Comparison of ENCODE assay signal across 8 cellular contexts in the genomic region with DNA sequence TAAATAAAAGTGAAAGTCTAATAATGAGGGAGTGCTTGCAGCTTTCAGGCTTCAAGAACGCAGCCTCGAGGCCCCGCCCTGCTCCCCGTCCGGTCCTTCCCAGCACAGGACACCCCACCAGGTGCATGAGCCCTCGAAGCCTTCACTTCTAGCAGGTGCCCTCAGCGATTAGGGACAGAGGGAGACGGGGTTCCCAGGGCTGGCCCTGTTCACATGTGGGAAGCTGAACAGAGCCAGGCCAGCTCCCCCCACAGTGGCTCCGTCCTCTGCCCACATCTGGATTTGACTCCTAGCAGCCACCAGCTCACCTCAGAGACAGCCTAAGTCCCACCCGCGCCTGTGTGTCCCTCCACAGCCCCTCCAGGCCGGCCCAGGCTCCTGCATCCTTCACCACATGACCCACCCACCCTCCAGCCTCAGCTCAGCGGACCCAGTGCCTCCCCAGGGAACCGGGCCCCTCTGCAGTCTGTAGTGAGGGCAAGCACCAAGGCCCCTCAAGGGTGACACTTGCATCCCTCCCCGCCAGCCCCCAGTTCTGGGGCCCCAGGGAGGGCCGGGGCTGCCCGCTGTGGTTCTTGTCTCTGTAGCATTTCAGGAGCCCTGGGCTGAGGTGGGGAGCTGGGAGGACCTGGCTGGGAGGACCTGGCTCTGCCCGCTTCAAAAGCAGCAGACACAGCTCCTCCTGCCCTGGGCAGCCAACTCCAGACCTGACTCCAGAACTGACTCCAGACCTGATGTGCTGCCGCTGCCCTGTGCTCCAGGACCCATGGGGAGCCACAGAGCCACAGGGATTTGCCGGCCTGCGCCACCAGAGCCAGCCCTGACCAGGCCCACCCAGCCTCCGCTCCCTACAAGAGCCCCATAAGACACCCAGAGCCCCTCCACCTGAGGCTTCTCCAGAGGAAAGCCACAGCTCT. TPM values are rescaled to one million over a fixed set of nuclear protein-coding genes. Genes with fewer than 3 reads are reported as not detected.
DNase-seq lines count a peak whose midpoint lies in the region; ATAC-seq and TF ChIP-seq lines count a peak whose summit lies in the region.

No MANE protein-coding gene starts in this region.

- DNase-seq in ELR (ENCODE audit: low read depth) (peak; percentile 31), T-helper 1 cell (peak in 3 of 5 donors; percentile 39 to 76 (median 50)), colonic mucosa (no peak), natural killer cell (no peak), superior temporal gyrus (ENCODE audit: extremely low spot score) (no peak), NCI-H128 (lab: John Stamatoyannopoulos, UW; ENCODE audit: unreplicated experiment) (no peak)

- peak overlapping the region; percentile 93 for H3K27ac ChIP-seq in colonic mucosa

- peak overlapping the region; percentile 88 to 94 for H3K9ac ChIP-seq in colonic mucosa (ENCODE audit: low read depth in 2 of 2, low read length in 2 of 2)

- H3K4me1 ChIP-seq in colonic mucosa, result peaks cover 20% of the 10 kb centered on the region

- H3K9me3 ChIP-seq in colonic mucosa, result no peaks in the 10 kb centered on the region

- intact Hi-C loops in colonic mucosa (cut with DNase I), result no loop called here
- intact Hi-C loops in natural killer cell (cut with micrococcal nuclease), result loop anchor here (5.0 kb wide), 2 partner anchors 41 to 61 kb away; partner anchors contain the start of gene SBNO2

- H3K4me3 Mint-ChIP-seq in natural killer cell, result peak overlapping the region; percentile 91

- peak overlapping the region; percentile 96 for H3K4me3 ChIP-seq in colonic mucosa

- peaks cover 8 to 38% of the 10 kb centered on the region in 2 donors for H3K4me1 Mint-ChIP-seq in natural killer cell

- no peak for ATAC-seq in natural killer cell
- no peak for ATAC-seq in HG03135 (IDR thresholded peaks at IDR 0.05; ENCODE audit: unreplicated experiment)
- no peak for ATAC-seq in GM21723 (IDR thresholded peaks at IDR 0.05; ENCODE audit: unreplicated experiment)

- H3K27me3 Mint-ChIP-seq in natural killer cell (ENCODE audit: low read depth in 2 of 2), result no peaks in the 10 kb centered on the region

- H3K36me3 ChIP-seq in colonic mucosa, result peaks cover 13% of the 10 kb centered on the region

- no peaks in the 10 kb centered on the region for H3K27me3 ChIP-seq in colonic mucosa

- peak overlapping the region; percentile 89 to 96 for H3K27ac Mint-ChIP-seq in natural killer cell

- TF ChIP-seq CTCF in colonic mucosa (IDR thresholded peaks at IDR 0.05) (no peak), natural killer cell (IDR thresholded peaks at IDR 0.05) (no peak)

- H3K36me3 Mint-ChIP-seq in natural killer cell, result no peaks in the 10 kb centered on the region

- H3K9me3 Mint-ChIP-seq in natural killer cell, result no peaks in the 10 kb centered on the region

RNA-seq across cellular contexts. Expression of gene GPX4, which starts 27.3 kb away (rescaled TPM):
- total RNA-seq in colonic mucosa (100 to 1,000 TPM; 187 to 189 TPM), natural killer cell (100 to 1,000 TPM; 108 to 126 (median 121) TPM)

RNA-seq across cellular contexts. Expression of gene POLR2E, which starts 35.9 kb away (rescaled TPM):
- total RNA-seq in colonic mucosa, result 100 to 1,000 TPM; 135 to 245 TPM
- 100 to 1,000 TPM in 1 of 3 donors, 10 to 100 TPM in 2; 77.3 to 105 (median 91.6) TPM for total RNA-seq in natural killer cell

RNA-seq across cellular contexts. Expression of gene SBNO2, which starts 43.0 kb away (rescaled TPM):
- total RNA-seq in colonic mucosa (10 to 100 TPM; 65.5 to 77.1 TPM), natural killer cell (100 to 1,000 TPM in 1 of 3 donors, 10 to 100 TPM in 2; 92.0 to 106 (median 94.3) TPM)

Comparison
In these comparisons a context has a peak if more than half of its experiments do, and no peak if none do; other contexts are left out.
1. DNase-seq: peak in ELR (single experiment) and T-helper 1 cell (3 of 5); none in colonic mucosa (single experiment), natural killer cell (single experiment), superior temporal gyrus (single experiment) and NCI-H128 (single experiment).